In the genomic region with DNA sequence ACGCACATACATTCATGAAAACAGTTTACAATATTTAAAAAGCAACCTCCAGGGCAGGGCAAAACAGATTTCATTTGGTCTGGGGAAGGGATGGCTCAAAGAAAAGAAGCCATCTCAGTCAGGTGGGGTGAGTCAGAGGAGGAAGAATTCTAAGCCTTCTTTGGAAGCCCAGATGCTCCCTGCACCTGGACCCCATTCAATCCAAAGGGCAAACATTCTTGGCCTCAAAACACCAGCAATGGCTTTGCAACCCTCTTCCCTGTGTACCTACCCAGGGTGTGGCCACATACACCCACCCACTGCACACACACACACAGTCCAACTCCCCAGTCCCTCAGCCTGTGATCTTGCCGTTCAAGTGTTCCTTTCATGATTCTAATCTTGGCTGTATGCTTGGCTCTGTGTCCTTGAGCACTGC, we compare ENCODE assay signal across 23 cellular contexts. TPM values are rescaled to one million over a fixed set of nuclear protein-coding genes. Genes with fewer than 3 reads are reported as not detected.
DNase-seq lines count a peak whose midpoint lies in the region; ATAC-seq, FAIRE-seq and TF ChIP-seq lines count a peak whose summit lies in the region.
"Had no signal": no experiment of that assay in that cellular context is flagged by ENCODE, and none has a peak within 500 bp of the region (broad histone marks: within the 10 kb centered on the region; RNA-seq: fewer than 3 reads in every experiment).

No MANE protein-coding gene starts in this region.

- CTCF ChIA-PET in HepG2 (lab: Yijun Ruan, JAX; ENCODE audit: low intra/inter-chr PET ratio, low total read pairs) = no interaction called here
- CTCF ChIA-PET in naive thymus-derived CD4-positive, alpha-beta T cell (lab: Charles Lee) = no interaction called here

- DNase-seq in HepG2 (ENCODE audit: low spot score) = peak; percentile 68
- DNase-seq in right lobe of liver = no peak
- peak in 3 of 4 donors; percentile 16 to 32 (median 23) for DNase-seq in body of pancreas
- DNase-seq in mucosa of descending colon = peak; percentile 67 to 84 (median 77)
- DNase-seq in medulla oblongata (ENCODE audit: extremely low spot score) = no peak
- no peak for DNase-seq in naive thymus-derived CD4-positive, alpha-beta T cell
- no peak for DNase-seq in prostate gland (ENCODE audit: low spot score)
- DNase-seq: ACHN; activated naive CD4-positive, alpha-beta T cell treated with anti-CD3 and anti-CD28 coated beads, Interleukin-2, amount 50 U/mL, for 16 hours; effector CD4-positive, alpha-beta T cell; gastrocnemius medialis; H7; naive thymus-derived CD8-positive, alpha-beta T cell; NCI-H187 treated with DMSO at 0.1 percent for 48 hours; NCI-H2227 treated with DMSO at 0.1 percent for 48 hours; right cardiac atrium had no signal

- ATAC-seq in HepG2 (peak; percentile 66), right lobe of liver (no peak), body of pancreas (no peak), mucosa of descending colon (peak; percentile 87), HG03039 (IDR thresholded peaks at IDR 0.05; ENCODE audit: unreplicated experiment) (no peak)
- no peak for ATAC-seq in naive thymus-derived CD4-positive, alpha-beta T cell
- ATAC-seq: gastrocnemius medialis; naive thymus-derived CD8-positive, alpha-beta T cell; right cardiac atrium had no signal

- peak overlapping the region; percentile 28; the same call in 1 of the 2 replicates for H3K4me2 ChIP-seq in HepG2 (ENCODE audit: low read depth, low read length)
- H3K4me2 ChIP-seq: BLaER1 had no signal

- in situ Hi-C loops in HepG2 (cut with HindIII; ENCODE audit: extremely low pct_ligation_motif_present, low pct_unique_long_range_greater_than_20kb) = loop anchor here (10.0 kb wide), 1 partner anchor 90 kb away; no protein-coding TSS in a partner anchor

- H3K27ac ChIP-seq in HepG2 (ENCODE audit: extremely low read length, insufficient read depth, low read length) (no peak overlapping the region), right lobe of liver (no peak overlapping the region), body of pancreas (no peak overlapping the region), prostate gland (no peak overlapping the region)
- H3K27ac ChIP-seq in naive thymus-derived CD4-positive, alpha-beta T cell (ENCODE audit: low read depth, low read length) = no peak overlapping the region
- H3K27ac ChIP-seq: BLaER1, esophagus muscularis mucosa, gastrocnemius medialis had no signal

- peak in 1 of 2 experiments; percentile 71; a peak in 1 of 4 replicates for TF ChIP-seq EP300 in HepG2 (IDR thresholded peaks at IDR 0.05; ENCODE audit: low read depth in 2 of 2, low read length in 2 of 2)
- peak; percentile 91 for TF ChIP-seq EP300 in HepG2 (CRISPR knock-in tag; IDR thresholded peaks at IDR 0.05; ENCODE audit: borderline replicate concordance)

- no peaks in the 10 kb centered on the region for H4K20me1 ChIP-seq in HepG2 (ENCODE audit: insufficient read depth, low read length)
- H4K20me1 ChIP-seq: BLaER1 had no signal

- no peaks in the 10 kb centered on the region for H3K9me3 ChIP-seq in HepG2 (ENCODE audit: low read length)
- no peaks in the 10 kb centered on the region for H3K9me3 ChIP-seq in right lobe of liver
- no peaks in the 10 kb centered on the region for H3K9me3 ChIP-seq in body of pancreas
- H3K9me3 ChIP-seq in mucosa of descending colon = no peaks in the 10 kb centered on the region
- H3K9me3 ChIP-seq in naive thymus-derived CD4-positive, alpha-beta T cell (ENCODE audit: control insufficient read depth in 2 of 3, low read length in 3 of 3) = no peaks in the 10 kb centered on the region
- no peaks in the 10 kb centered on the region for H3K9me3 ChIP-seq in prostate gland
- H3K9me3 ChIP-seq: BLaER1, esophagus muscularis mucosa, gastrocnemius medialis had no signal

- intact Hi-C loops in HepG2 (cut with micrococcal nuclease; ENCODE audit: unreplicated experiment) = no loop called here
- intact Hi-C loops in right lobe of liver (cut with DNase I) = no loop called here
- intact Hi-C loops in body of pancreas (cut with DNase I) = no loop called here
- intact Hi-C loops in mucosa of descending colon (cut with DNase I, micrococcal nuclease) = no loop called here
- intact Hi-C loops in naive thymus-derived CD4-positive, alpha-beta T cell (cut with micrococcal nuclease) = no loop called here
- intact Hi-C loops in prostate gland (cut with DNase I) = no loop called here

- no peak for TF ChIP-seq CTCF in HepG2 (CRISPR knock-in tag; IDR thresholded peaks at IDR 0.05)
- no peak for TF ChIP-seq CTCF in right lobe of liver (IDR thresholded peaks at IDR 0.05)
- no peak for TF ChIP-seq CTCF in body of pancreas (IDR thresholded peaks at IDR 0.05)
- TF ChIP-seq CTCF in mucosa of descending colon (IDR thresholded peaks at IDR 0.05) = no peak
- no peak for TF ChIP-seq CTCF in prostate gland (IDR thresholded peaks at IDR 0.05)

- no peak overlapping the region for H2AFZ ChIP-seq in HepG2 (ENCODE audit: low read length)

- H3K9me3 Mint-ChIP-seq in naive thymus-derived CD4-positive, alpha-beta T cell = peaks cover 0 to 2% (median 0%) of the 10 kb centered on the region in 11 donors
- H3K9me3 Mint-ChIP-seq: naive thymus-derived CD8-positive, alpha-beta T cell had no signal

- peaks cover 0 to 22% (median 7%) of the 10 kb centered on the region in 7 donors for H3K4me1 Mint-ChIP-seq in naive thymus-derived CD4-positive, alpha-beta T cell

- H3K27me3 Mint-ChIP-seq in naive thymus-derived CD4-positive, alpha-beta T cell = peaks cover 41 to 44% (median 41%) of the 10 kb centered on the region in 5 donors

- H3K27me3 ChIP-seq in HepG2 (ENCODE audit: control insufficient read depth in 1 of 2, insufficient read depth in 2 of 2, low read length in 2 of 2) (no peaks in the 10 kb centered on the region), right lobe of liver (no peaks in the 10 kb centered on the region), body of pancreas (no peaks in the 10 kb centered on the region), prostate gland (replicated peaks; ENCODE audit: insufficient read depth) (no peaks in the 10 kb centered on the region)
- H3K27me3 ChIP-seq in naive thymus-derived CD4-positive, alpha-beta T cell (ENCODE audit: control insufficient read depth in 2 of 2, insufficient read depth in 2 of 2, low read length in 2 of 2) = peaks cover 0 to 6% of the 10 kb centered on the region in 2 donors
- H3K27me3 ChIP-seq: BLaER1, esophagus muscularis mucosa, gastrocnemius medialis had no signal

- H3K36me3 ChIP-seq in HepG2 (replicated peaks in 1 of 2; ENCODE audit: control insufficient read depth in 1 of 2, insufficient read depth in 2 of 2, low read length in 2 of 2) (no peaks in the 10 kb centered on the region), right lobe of liver (no peaks in the 10 kb centered on the region), body of pancreas (replicated peaks in 1 of 2; ENCODE audit: insufficient read depth in 1 of 2, low read depth in 2 of 2) (no peaks in the 10 kb centered on the region), mucosa of descending colon (ENCODE audit: low read depth) (no peaks in the 10 kb centered on the region), prostate gland (no peaks in the 10 kb centered on the region)
- H3K36me3 ChIP-seq in naive thymus-derived CD4-positive, alpha-beta T cell (ENCODE audit: control insufficient read depth in 2 of 3, insufficient read depth in 3 of 3, low read length in 3 of 3) = no peaks in the 10 kb centered on the region
- H3K36me3 ChIP-seq: BLaER1, esophagus muscularis mucosa, gastrocnemius medialis had no signal

- no TSS peak for BruUV-seq in HepG2 (replicated peaks; lab: Mats Ljungman, UMichigan)

- no peak overlapping the region for H3K4me3 ChIP-seq in HepG2 (replicated peaks in 1 of 3; ENCODE audit: insufficient read depth in 1 of 3, low read depth in 2 of 3, low read length in 3 of 3)
- H3K4me3 ChIP-seq in right lobe of liver = no peak overlapping the region
- H3K4me3 ChIP-seq in body of pancreas = no peak overlapping the region
- H3K4me3 ChIP-seq in mucosa of descending colon = no peak overlapping the region
- H3K4me3 ChIP-seq in naive thymus-derived CD4-positive, alpha-beta T cell (ENCODE audit: low read length) = no peak overlapping the region
- H3K4me3 ChIP-seq in prostate gland = no peak overlapping the region
- H3K4me3 ChIP-seq: BLaER1, esophagus muscularis mucosa, gastrocnemius medialis had no signal

- 6% methylated on average over 2 of the region's 2 CpGs for WGBS in HepG2 (ENCODE audit: low lambda C conversion rate)
- WGBS in right lobe of liver (ENCODE audit: insufficient coverage, low coverage, low lambda C conversion rate, missing lambda C conversion rate) = 55% methylated on average over 2 of the region's 2 CpGs
- 64 to 73% methylated on average over 2 of the region's 2 CpGs for WGBS in body of pancreas, 2 donors
- WGBS in prostate gland = 54% methylated on average over 2 of the region's 2 CpGs

- H3K4me1 ChIP-seq in HepG2 (ENCODE audit: insufficient read depth, low read length) = peaks cover 66% of the 10 kb centered on the region
- H3K4me1 ChIP-seq in right lobe of liver = peaks cover 0 to 16% (median 6%) of the 10 kb centered on the region in 4 donors
- peaks cover 53% of the 10 kb centered on the region for H3K4me1 ChIP-seq in body of pancreas
- peaks cover 16% of the 10 kb centered on the region for H3K4me1 ChIP-seq in mucosa of descending colon (ENCODE audit: low read depth)
- no peaks in the 10 kb centered on the region for H3K4me1 ChIP-seq in naive thymus-derived CD4-positive, alpha-beta T cell (ENCODE audit: control insufficient read depth in 2 of 2, insufficient read depth in 2 of 2, low read length in 2 of 2)
- no peaks in the 10 kb centered on the region for H3K4me1 ChIP-seq in prostate gland (replicated peaks)

- H3K9ac ChIP-seq in HepG2 (ENCODE audit: insufficient read depth, low read depth, low read length) = no peak overlapping the region
- H3K9ac ChIP-seq: BLaER1 had no signal

- POLR2A ChIA-PET in HepG2 (lab: Yijun Ruan, JAX) = no interaction called here
- POLR2A ChIA-PET in naive thymus-derived CD4-positive, alpha-beta T cell (lab: Charles Lee) = no interaction called here

- TF ChIP-seq RAD21 in HepG2 (CRISPR knock-in tag; IDR thresholded peaks at IDR 0.05) = no peak

- TF ChIP-seq POLR2A in HepG2 (IDR thresholded peaks at IDR 0.05; ENCODE audit: insufficient read depth in 1 of 2, low read depth in 2 of 2, low read length in 2 of 2) = no peak
- TF ChIP-seq POLR2A in right lobe of liver (IDR thresholded peaks at IDR 0.05) = no peak
- TF ChIP-seq POLR2A in body of pancreas (IDR thresholded peaks at IDR 0.05) = no peak
- no peak for TF ChIP-seq POLR2A in prostate gland (IDR thresholded peaks at IDR 0.05)

- FAIRE-seq in HepG2 (lab: Jason Lieb, UNC) = peak; percentile 63
- FAIRE-seq: D721Med, keratinocyte had no signal

- no peak overlapping the region for H3K4me3 Mint-ChIP-seq in naive thymus-derived CD4-positive, alpha-beta T cell
- H3K4me3 Mint-ChIP-seq: naive thymus-derived CD8-positive, alpha-beta T cell had no signal

- no peaks in the 10 kb centered on the region for H3K36me3 Mint-ChIP-seq in naive thymus-derived CD4-positive, alpha-beta T cell
- H3K36me3 Mint-ChIP-seq: naive thymus-derived CD8-positive, alpha-beta T cell had no signal

- H3K27ac Mint-ChIP-seq in naive thymus-derived CD4-positive, alpha-beta T cell = no peak overlapping the region

- H3K79me2 ChIP-seq in HepG2 (ENCODE audit: insufficient read depth, low read length) = no peaks in the 10 kb centered on the region

RNA-seq across cellular contexts. Expression of a gene that starts 2.0 kb away (rescaled TPM):
- total RNA-seq in HepG2 (2016; rRNA removed; fragmentation: Illumina TruSeq; extraction: Trizol) = 0.33 and 0.41 TPM in 2 replicates
- 0.09 TPM in 1 of 2 replicates, not detected in the other for total RNA-seq in HepG2 (2016; cell fraction: cytosol; rRNA removed; fragmentation: Illumina TruSeq; extraction: Trizol; ENCODE audit: low read depth)
- total RNA-seq in HepG2 (2016; cell fraction: insoluble cytoplasmic fraction; rRNA removed; fragmentation: Illumina TruSeq; extraction: Trizol) = 0.52 and 0.76 TPM in 2 replicates
- 0.31 and 0.43 TPM in 2 replicates for total RNA-seq in HepG2 (2016; cell fraction: membrane; rRNA removed; fragmentation: Illumina TruSeq; extraction: Trizol)
- total RNA-seq in HepG2 (2016; cell fraction: nucleus; rRNA removed; fragmentation: Illumina TruSeq; extraction: Trizol) = 0.16 and 0.25 TPM in 2 replicates
- polyA plus RNA-seq in HepG2 (2011; rRNA removed) = 2.2 and 2.3 TPM in 2 replicates
- polyA plus RNA-seq in HepG2 (2011; cell fraction: cytosol; rRNA removed) = 1.6 and 2.1 TPM in 2 replicates
- 1.1 and 1.2 TPM in 2 replicates for polyA plus RNA-seq in HepG2 (2011; cell fraction: nucleus; rRNA removed)
- 1.8 and 5.3 TPM in 2 replicates for polyA plus RNA-seq in HepG2 (2012)
- polyA plus RNA-seq in HepG2 (2016; cell fraction: cytosol; fragmentation: Illumina TruSeq; extraction: Trizol; ENCODE audit: low read depth) = 0.18 TPM in 1 of 2 replicates, not detected in the other
- polyA plus RNA-seq in HepG2 (2016; cell fraction: insoluble cytoplasmic fraction; fragmentation: Illumina TruSeq; extraction: Trizol; ENCODE audit: low read depth) = 0.40 and 0.46 TPM in 2 replicates
- 0.26 and 0.42 TPM in 2 replicates for polyA plus RNA-seq in HepG2 (2016; cell fraction: membrane; fragmentation: Illumina TruSeq; extraction: Trizol; ENCODE audit: low read depth)
- 0.23 and 0.37 TPM in 2 replicates for polyA plus RNA-seq in HepG2 (2016; cell fraction: nucleus; fragmentation: Illumina TruSeq; extraction: Trizol; ENCODE audit: insufficient read depth, low read depth)
- polyA minus RNA-seq in HepG2 (2011; rRNA and poly(A)+ RNA removed; ENCODE audit: low replicate concordance) = 5.6 TPM in 1 of 2 replicates, not detected in the other
- 0.97 and 2.2 TPM in 2 replicates for polyA minus RNA-seq in HepG2 (2011; cell fraction: cytosol; rRNA and poly(A)+ RNA removed)
- 0.52 and 0.62 TPM in 2 replicates for polyA minus RNA-seq in HepG2 (2011; cell fraction: nucleus; rRNA and poly(A)+ RNA removed)
- 1 to 10 TPM; 1.3 to 7.6 (median 4.8) TPM for total RNA-seq in right lobe of liver
- total RNA-seq in body of pancreas = 10 to 100 TPM in 1 of 2 donors, 1 to 10 TPM in 1; 7.6 to 10.9 TPM
- total RNA-seq in mucosa of descending colon = 10 to 100 TPM in 2 of 3 donors, 1 to 10 TPM in 1; 8.5 to 27.5 (median 23.4) TPM
- 10 to 100 TPM in 1 of 5 experiments, 1 to 10 TPM in 1, under 1 TPM in 2, not detected in 1; 0.27 to 16.4 (median 0.97) TPM for total RNA-seq in naive thymus-derived CD4-positive, alpha-beta T cell
- polyA plus RNA-seq in naive thymus-derived CD4-positive, alpha-beta T cell = not detected
- total RNA-seq in prostate gland = 10 to 100 TPM in 1 of 2 donors, 1 to 10 TPM in 1; 8.2 to 10.7 TPM
- total RNA-seq: naive thymus-derived CD8-positive, alpha-beta T cell; osteocyte; T-helper 1 cell treated with Interleukin-12 subunit alpha and Interleukin-12 subunit beta and Interleukin-4 antibody, amounts not matched to agents 30 ng/mL and 1 ng/mL, for 36 hours had no signal
- polyA plus RNA-seq: keratinocyte; naive thymus-derived CD8-positive, alpha-beta T cell had no signal

RNA-seq across cellular contexts. Expression of a gene that starts 28.2 kb away (rescaled TPM):
- total RNA-seq in HepG2 (2016; rRNA removed; fragmentation: Illumina TruSeq; extraction: Trizol) (3.0 and 5.6 TPM in 2 replicates), right lobe of liver (1 to 10 TPM in 5 of 6 experiments, under 1 TPM in 1; 0.89 to 2.9 (median 2.1) TPM), body of pancreas (10 to 100 TPM in 1 of 2 donors, 1 to 10 TPM in 1; 1.3 to 20.8 TPM), mucosa of descending colon (1 to 10 TPM; 3.2 to 4.8 (median 4.1) TPM), prostate gland (10 to 100 TPM; 17.5 to 25.4 TPM)
- total RNA-seq in HepG2 (2016; cell fraction: cytosol; rRNA removed; fragmentation: Illumina TruSeq; extraction: Trizol; ENCODE audit: low read depth) = 1.5 and 1.8 TPM in 2 replicates
- 3.0 and 3.9 TPM in 2 replicates for total RNA-seq in HepG2 (2016; cell fraction: insoluble cytoplasmic fraction; rRNA removed; fragmentation: Illumina TruSeq; extraction: Trizol)
- total RNA-seq in HepG2 (2016; cell fraction: membrane; rRNA removed; fragmentation: Illumina TruSeq; extraction: Trizol) = 1.8 and 2.3 TPM in 2 replicates
- 1.1 and 2.9 TPM in 2 replicates for total RNA-seq in HepG2 (2016; cell fraction: nucleus; rRNA removed; fragmentation: Illumina TruSeq; extraction: Trizol)
- 4.8 and 5.6 TPM in 2 replicates for polyA plus RNA-seq in HepG2 (2011; rRNA removed)
- 3.9 and 4.9 TPM in 2 replicates for polyA plus RNA-seq in HepG2 (2011; cell fraction: cytosol; rRNA removed)
- 2.4 and 2.5 TPM in 2 replicates for polyA plus RNA-seq in HepG2 (2011; cell fraction: nucleus; rRNA removed)
- 1.2 and 4.0 TPM in 2 replicates for polyA plus RNA-seq in HepG2 (2012)
- polyA plus RNA-seq in HepG2 (2016; cell fraction: cytosol; fragmentation: Illumina TruSeq; extraction: Trizol; ENCODE audit: low read depth) = 0.84 and 1.2 TPM in 2 replicates
- 3.5 and 3.9 TPM in 2 replicates for polyA plus RNA-seq in HepG2 (2016; cell fraction: insoluble cytoplasmic fraction; fragmentation: Illumina TruSeq; extraction: Trizol; ENCODE audit: low read depth)
- polyA plus RNA-seq in HepG2 (2016; cell fraction: membrane; fragmentation: Illumina TruSeq; extraction: Trizol; ENCODE audit: low read depth) = 1.3 and 1.7 TPM in 2 replicates
- polyA plus RNA-seq in HepG2 (2016; cell fraction: nucleus; fragmentation: Illumina TruSeq; extraction: Trizol; ENCODE audit: insufficient read depth, low read depth) = 3.3 and 3.5 TPM in 2 replicates
- 4.6 and 7.6 TPM in 2 replicates for polyA minus RNA-seq in HepG2 (2011; rRNA and poly(A)+ RNA removed; ENCODE audit: low replicate concordance)
- polyA minus RNA-seq in HepG2 (2011; cell fraction: cytosol; rRNA and poly(A)+ RNA removed) = 1.6 and 1.9 TPM in 2 replicates
- 2.8 and 4.2 TPM in 2 replicates for polyA minus RNA-seq in HepG2 (2011; cell fraction: nucleus; rRNA and poly(A)+ RNA removed)
- total RNA-seq in naive thymus-derived CD4-positive, alpha-beta T cell = 10 to 100 TPM in 2 of 5 experiments, 1 to 10 TPM in 3; 1.9 to 18.2 (median 9.3) TPM
- polyA plus RNA-seq in naive thymus-derived CD4-positive, alpha-beta T cell = 10 to 100 TPM; 21.6 to 23.3 TPM

Comparison
In these comparisons a context has a peak if more than half of its experiments do, and no peak if none do; other contexts are left out.
1. ATAC-seq: peak in HepG2 (single experiment) and mucosa of descending colon (single experiment); none in right lobe of liver (0 of 4), body of pancreas (single experiment), HG03039 (single experiment) and naive thymus-derived CD4-positive, alpha-beta T cell (single experiment).
2. DNase-seq: peak in HepG2 (single experiment), body of pancreas (3 of 4) and mucosa of descending colon (3 of 3); none in right lobe of liver (0 of 3), medulla oblongata (single experiment), naive thymus-derived CD4-positive, alpha-beta T cell (0 of 9) and prostate gland (single experiment).